In genomic region chr3:127785711-127786265, GRCh38 we compare ENCODE assay signal across 14 cellular contexts. TPM values are rescaled to one million over a fixed set of nuclear protein-coding genes. Genes with fewer than 3 reads are reported as not detected.
DNase-seq lines count a peak whose midpoint lies in the region; ATAC-seq and TF ChIP-seq lines count a peak whose summit lies in the region.
"Had no signal": no experiment of that assay in that cellular context is flagged by ENCODE, and none has a peak within 500 bp of the region (broad histone marks: within the 10 kb centered on the region; RNA-seq: fewer than 3 reads in every experiment).

No MANE protein-coding gene starts in this region.

- H3K27ac Mint-ChIP-seq in stimulated activated effector memory CD8-positive, alpha-beta T cell treated with anti-CD3 and anti-CD28 coated beads, Interleukin-12 subunit alpha, Interleukin-12 subunit beta, amount 100 ng/mL, for 72 hours, result peak overlapping the region; percentile 69
- H3K27ac Mint-ChIP-seq: activated B cell treated with CpG ODN at 0.5 μM for 24 hours had no signal

- H3K9me3 ChIP-seq in adipocyte (ENCODE audit: control insufficient read depth, low read length), result no peaks in the 10 kb centered on the region
- no peaks in the 10 kb centered on the region for H3K9me3 ChIP-seq in liver (ENCODE audit: control insufficient read depth in 4 of 4, low read length in 3 of 4)
- H3K9me3 ChIP-seq: A549 had no signal

- H3K27me3 ChIP-seq in adipocyte (replicated peaks; ENCODE audit: control insufficient read depth, insufficient read depth, low read length) (no peaks in the 10 kb centered on the region), liver (ENCODE audit: control insufficient read depth in 4 of 4, insufficient read depth in 4 of 4, low read length in 3 of 4) (no peaks in the 10 kb centered on the region)
- H3K27me3 ChIP-seq: foreskin keratinocyte had no signal

- H3K9ac ChIP-seq in adipocyte (ENCODE audit: low read length) (peak overlapping the region; percentile 30), liver (ENCODE audit: low read depth in 1 of 2, low read length in 2 of 2) (no peak overlapping the region)

- peak overlapping the region; percentile 58 to 74 for H3K27ac ChIP-seq in liver (ENCODE audit: low read depth in 1 of 2, low read length in 2 of 2)
- H3K27ac ChIP-seq: foreskin keratinocyte, SK-N-MC had no signal

- DNase-seq in NCI-H146 (lab: John Stamatoyannopoulos, UW) (peak; percentile 61), NCI-H146 treated with DMSO at 0.1 percent for 48 hours (lab: John Stamatoyannopoulos, UW; ENCODE audit: unreplicated experiment) (no peak), adipocyte (ENCODE audit: low read depth) (no peak), HPDE6-E6E7 (ENCODE audit: extremely low spot score) (no peak)
- no peak for DNase-seq in stimulated activated effector memory CD8-positive, alpha-beta T cell treated with anti-CD3 and anti-CD28 coated beads, Interleukin-12 subunit alpha, Interleukin-12 subunit beta, amount 100 ng/mL, for 72 hours (ENCODE audit: low spot score in 2 of 2)
- no peak for DNase-seq in stimulated activated CD4-positive, alpha-beta T cell treated with anti-CD3 and anti-CD28 coated beads, Interleukin-12 subunit alpha, Interleukin-12 subunit beta, amount 100 ng/mL, for 4 hours
- DNase-seq: activated B cell treated with CpG ODN at 0.5 μM for 24 hours; activated T-cell treated with anti-CD3 and anti-CD28 coated beads for 4 hours; foreskin keratinocyte; stimulated activated CD4-positive, alpha-beta T cell treated with anti-CD3 and anti-CD28 coated beads, Interleukin-15, amount 100 ng/mL, for 24 hours had no signal

- TF ChIP-seq CTCF in liver (IDR thresholded peaks at IDR 0.05; ENCODE audit: low read depth, low read length, missing input control), result no peak

- H3K4me3 Mint-ChIP-seq in stimulated activated effector memory CD8-positive, alpha-beta T cell treated with anti-CD3 and anti-CD28 coated beads, Interleukin-12 subunit alpha, Interleukin-12 subunit beta, amount 100 ng/mL, for 72 hours, result no peak overlapping the region
- H3K4me3 Mint-ChIP-seq: activated B cell treated with CpG ODN at 0.5 μM for 24 hours had no signal

- H3K4me1 Mint-ChIP-seq in stimulated activated effector memory CD8-positive, alpha-beta T cell treated with anti-CD3 and anti-CD28 coated beads, Interleukin-12 subunit alpha, Interleukin-12 subunit beta, amount 100 ng/mL, for 72 hours, result no peaks in the 10 kb centered on the region

- no peak for TF ChIP-seq RAD21 in liver (IDR thresholded peaks at IDR 0.05)

- H3K36me3 ChIP-seq in adipocyte (ENCODE audit: control insufficient read depth, insufficient read depth, low read length, severe bottlenecking) (no peaks in the 10 kb centered on the region), liver (ENCODE audit: control insufficient read depth in 4 of 4, insufficient read depth in 3 of 4, low read depth in 1 of 4, low read length in 3 of 4) (peaks cover 0 to 9% (median 7%) of the 10 kb centered on the region in 4 donors)

- peaks cover 4% of the 10 kb centered on the region for H3K36me3 Mint-ChIP-seq in stimulated activated effector memory CD8-positive, alpha-beta T cell treated with anti-CD3 and anti-CD28 coated beads, Interleukin-12 subunit alpha, Interleukin-12 subunit beta, amount 100 ng/mL, for 72 hours

- H3K9me3 Mint-ChIP-seq in stimulated activated effector memory CD8-positive, alpha-beta T cell treated with anti-CD3 and anti-CD28 coated beads, Interleukin-12 subunit alpha, Interleukin-12 subunit beta, amount 100 ng/mL, for 72 hours, result no peaks in the 10 kb centered on the region
- H3K9me3 Mint-ChIP-seq: activated B cell treated with CpG ODN at 0.5 μM for 24 hours had no signal

- peak; percentile 27 for ATAC-seq in stimulated activated effector memory CD8-positive, alpha-beta T cell treated with anti-CD3 and anti-CD28 coated beads, Interleukin-12 subunit alpha, Interleukin-12 subunit beta, amount 100 ng/mL, for 72 hours
- ATAC-seq in GM21619 (IDR thresholded peaks at IDR 0.05; ENCODE audit: unreplicated experiment), result no peak
- ATAC-seq: A549, foreskin keratinocyte had no signal

- H3K4me3 ChIP-seq in adipocyte (ENCODE audit: low read length), result no peak overlapping the region
- H3K4me3 ChIP-seq in liver (ENCODE audit: low read depth in 1 of 3, low read length in 3 of 3), result no peak overlapping the region
- H3K4me3 ChIP-seq: A549, SK-N-MC had no signal

- 62% methylated on average over 12 of the region's 12 CpGs for WGBS in liver

- H3K4me1 ChIP-seq in adipocyte (ENCODE audit: control insufficient read depth, insufficient read depth, low read length), result peaks cover 65% of the 10 kb centered on the region
- H3K4me1 ChIP-seq in liver (ENCODE audit: control insufficient read depth in 4 of 4, insufficient read depth in 4 of 4, low read length in 3 of 4), result peaks cover 11 to 53% (median 43%) of the 10 kb centered on the region in 4 donors

TF ChIP-seq in liver, 16 proteins besides CTCF, POLR2A, EP300 and RAD21:
- TF ChIP-seq JUND (IDR thresholded peaks at IDR 0.05) (no peak), NR2F2 (IDR thresholded peaks at IDR 0.05) (no peak), ZBTB33 (IDR thresholded peaks at IDR 0.05) (no peak), HNF4A (conservative IDR thresholded peaks at IDR 0.05) (no peak), FOXA1 (IDR thresholded peaks at IDR 0.05) (no peak), SP1 (IDR thresholded peaks at IDR 0.05) (no peak), REST (IDR thresholded peaks at IDR 0.05) (peak; percentile 80), HNF4G (IDR thresholded peaks at IDR 0.05) (no peak)
TF ChIP-seq in liver: peak in this region for 1.

RNA-seq across cellular contexts. Expression of gene MGLL, which starts 36.5 kb away (rescaled TPM):
- total RNA-seq in liver, result 10 to 100 TPM in 1 of 2 donors, 1 to 10 TPM in 1; 9.4 to 75.4 TPM
- 100 to 1,000 TPM in 1 of 2 donors, 10 to 100 TPM in 1; 72.9 to 277 TPM for polyA plus RNA-seq in liver
